8 cellular contexts compared by ENCODE assay signal in the genomic region with DNA sequence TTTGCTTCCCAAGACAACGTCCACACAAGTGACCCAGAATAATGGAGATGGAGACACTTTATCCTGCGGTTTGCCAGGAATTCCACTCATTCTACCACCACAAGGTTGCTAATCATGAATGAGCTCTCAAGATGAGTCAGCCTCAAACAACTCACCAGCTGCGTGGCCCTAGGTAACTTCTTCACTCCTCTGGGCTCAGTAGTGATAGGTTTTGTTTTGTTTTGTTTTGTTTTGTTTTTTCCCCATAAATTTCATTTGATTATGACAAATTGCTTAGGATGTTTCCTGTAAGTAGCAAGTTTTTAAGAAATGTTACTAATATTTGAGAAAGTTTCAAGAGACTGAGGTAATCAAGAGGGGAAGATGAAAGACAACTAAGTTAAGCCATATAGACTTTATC.
DNase-seq lines count a peak whose midpoint lies in the region; ATAC-seq, FAIRE-seq and TF ChIP-seq lines count a peak whose summit lies in the region.

No MANE protein-coding gene starts in this region.

- peak; percentile 73 for DNase-seq in HS-5 (ENCODE audit: low read depth)
- no peak for DNase-seq in GM12878 (ENCODE audit: low read depth, low spot score)
- DNase-seq in neuronal stem cell (ENCODE audit: low spot score), result peak; percentile 43
- DNase-seq in NCI-H526 (lab: John Stamatoyannopoulos, UW), result no peak
- DNase-seq in putamen (ENCODE audit: low spot score), result no peak
- DNase-seq in NK-92 (lab: John Stamatoyannopoulos, UW; ENCODE audit: unreplicated experiment), result no peak
- no peak for DNase-seq in amygdala (lab: John Stamatoyannopoulos, UW)

- no peak overlapping the region for H4K8ac ChIP-seq in neuronal stem cell (ENCODE audit: low read depth, low read length)

- H3K4me2 ChIP-seq in GM12878 (ENCODE audit: control insufficient read depth, insufficient read depth) (no peak overlapping the region), neuronal stem cell (ENCODE audit: insufficient read depth, low read length, poor library complexity, severe bottlenecking) (no peak overlapping the region)

- no peak overlapping the region for H3K9ac ChIP-seq in GM12878 (ENCODE audit: control insufficient read depth, insufficient read depth, low read length)
- no peak overlapping the region for H3K9ac ChIP-seq in neuronal stem cell (ENCODE audit: low read depth, low read length, poor library complexity)

- H3K79me2 ChIP-seq in GM12878 (ENCODE audit: control insufficient read depth, insufficient read depth, low read length), result no peaks in the 10 kb centered on the region

- in situ Hi-C loops in GM12878 (cut with MboI), result loop anchor here (10.0 kb wide), 1 partner anchor 1194 kb away; a partner anchor contains a TSS

- intact Hi-C loops in GM12878 (cut with micrococcal nuclease; ENCODE audit: unreplicated experiment), result loop anchor here (5.0 kb wide), 1 partner anchor 44 kb away; no protein-coding TSS in a partner anchor

- no peak overlapping the region for H3K4me3 ChIP-seq in GM12878
- no peak overlapping the region for H3K4me3 ChIP-seq in neuronal stem cell (ENCODE audit: low read length in 2 of 2)

- POLR2A ChIA-PET in GM12878 (lab: Charles Lee), result interaction anchor here (0.6 kb wide), 1 partner anchor 10 kb away, joined by 3 read pairs; no protein-coding TSS in a partner anchor

- H3K9me3 ChIP-seq in GM12878 (replicated peaks; ENCODE audit: control insufficient read depth, insufficient read depth, low read length) (no peaks in the 10 kb centered on the region; the same call in 2 of the 3 replicates), neuronal stem cell (replicated peaks in 1 of 2; ENCODE audit: control insufficient read depth in 2 of 2, insufficient read depth in 1 of 2, low read depth in 1 of 2, low read length in 2 of 2) (peaks cover 0 to 8% of the 10 kb centered on the region in 2 donors)

- no peak for TF ChIP-seq EP300 in GM12878 (IDR thresholded peaks at IDR 0.05; ENCODE audit: borderline replicate concordance in 1 of 2, control insufficient read depth in 1 of 2, low read depth in 2 of 2, low read length in 2 of 2)

- no TSS peak for BruUV-seq in GM12878 (replicated peaks; lab: Mats Ljungman, UMichigan)

- H2BK15ac ChIP-seq in neuronal stem cell (ENCODE audit: low read length), result no peak overlapping the region

- no peak overlapping the region for H2BK120ac ChIP-seq in neuronal stem cell (ENCODE audit: low read depth, low read length)

- no peaks in the 10 kb centered on the region for H3K79me1 ChIP-seq in neuronal stem cell (ENCODE audit: low read depth, low read length)

- SMC1A ChIA-PET in GM12878 (lab: Charles Lee; ENCODE audit: uncharacterized antibody, unreplicated experiment), result interaction anchor here (0.5 to 1.9 kb wide), 10 partner anchors 9 to 1021 kb away, joined by 3 to 12 read pairs (median 4); no protein-coding TSS in a partner anchor

- H3K27me3 ChIP-seq in GM12878 (replicated peaks in 1 of 2; ENCODE audit: control insufficient read depth in 2 of 2, insufficient read depth in 2 of 2, low read length in 1 of 2) (no peaks in the 10 kb centered on the region), neuronal stem cell (ENCODE audit: control insufficient read depth in 3 of 3, insufficient read depth in 3 of 3, low read depth in 1 of 3, low read length in 3 of 3) (no peaks in the 10 kb centered on the region)

- no peak overlapping the region for H3K4ac ChIP-seq in neuronal stem cell (ENCODE audit: low read length)

- CTCF ChIA-PET in GM12878 (lab: Yijun Ruan, JAX), result interaction anchor here (0.6 to 1.7 kb wide), 10 partner anchors 8 to 202 kb away, joined by 3 to 17 read pairs (median 4); no protein-coding TSS in a partner anchor

- no peak overlapping the region for H2BK5ac ChIP-seq in neuronal stem cell (ENCODE audit: low read length)

- no peak for TF ChIP-seq POLR2A in GM12878 (IDR thresholded peaks at IDR 0.05; ENCODE audit: low read depth, low read length)

- no peak overlapping the region for H2AK5ac ChIP-seq in neuronal stem cell (ENCODE audit: low read depth, low read length)

- H3K4me1 ChIP-seq in GM12878 (ENCODE audit: control insufficient read depth, insufficient read depth, low read length), result peaks cover 7% of the 10 kb centered on the region; the same call in 1 of the 2 replicates
- peaks cover 12 to 34% of the 10 kb centered on the region in 2 donors for H3K4me1 ChIP-seq in neuronal stem cell (ENCODE audit: control insufficient read depth in 2 of 2, insufficient read depth in 1 of 2, low read depth in 1 of 2, low read length in 2 of 2)

- no peak overlapping the region for H4K91ac ChIP-seq in neuronal stem cell (ENCODE audit: low read depth, low read length, poor library complexity)

- no peak for TF ChIP-seq CTCF in GM12878 (IDR thresholded peaks at IDR 0.05 in 2 of 3, conservative IDR thresholded peaks at IDR 0.05 in 1 of 3; ENCODE audit: control insufficient read depth in 2 of 3, extremely low read depth in 1 of 3, insufficient read depth in 1 of 3, low read depth in 3 of 3, low read length in 3 of 3)

- RAD21 ChIA-PET in GM12878 (lab: Charles Lee; ENCODE audit: unreplicated experiment), result interaction anchor here (0.5 to 1.0 kb wide), 7 partner anchors 10 to 126 kb away, joined by 3 to 6 read pairs (median 3); no protein-coding TSS in a partner anchor

- no peak overlapping the region for H2BK12ac ChIP-seq in neuronal stem cell (ENCODE audit: low read length)

- no peak overlapping the region for H3K23ac ChIP-seq in neuronal stem cell (ENCODE audit: low read depth, low read length, poor library complexity)

- ATAC-seq in GM18870 (IDR thresholded peaks at IDR 0.05; ENCODE audit: unreplicated experiment) (peak; percentile 63), GM12878 (peak; percentile 67)

- H3K14ac ChIP-seq in neuronal stem cell (ENCODE audit: low read length), result no peak overlapping the region

- FAIRE-seq in GM12878 (lab: Jason Lieb, UNC), result no peak

- H3K27ac ChIP-seq in GM12878 (ENCODE audit: control insufficient read depth, insufficient read depth), result no peak overlapping the region
- H3K27ac ChIP-seq in neuronal stem cell (replicated peaks; ENCODE audit: low read length), result peak overlapping the region; percentile 38

- H3K18ac ChIP-seq in neuronal stem cell (ENCODE audit: low read length), result no peak overlapping the region

- no peak for TF ChIP-seq RAD21 in GM12878 (IDR thresholded peaks at IDR 0.05; ENCODE audit: insufficient read depth, low read depth, low read length)

- 18% methylated on average over 3 of the region's 3 CpGs for WGBS in GM12878 (ENCODE audit: insufficient coverage, insufficient replicate concordance, low lambda C conversion rate, missing lambda C conversion rate)
- WGBS in neuronal stem cell (ENCODE audit: extremely low coverage in 2 of 2, insufficient read length in 2 of 2, insufficient replicate concordance in 1 of 2), 2 donors, result no CpG with 5 or more reads among the region's 3 CpGs

- H3K36me3 ChIP-seq in GM12878 (ENCODE audit: control insufficient read depth in 2 of 2, insufficient read depth in 2 of 2, low read length in 1 of 2) (no peaks in the 10 kb centered on the region), neuronal stem cell (replicated peaks in 1 of 2; ENCODE audit: control insufficient read depth in 2 of 2, insufficient read depth in 2 of 2, low read length in 2 of 2) (no peaks in the 10 kb centered on the region)

- no peaks in the 10 kb centered on the region for H4K20me1 ChIP-seq in GM12878 (ENCODE audit: control insufficient read depth, insufficient read depth)

- H2AFZ ChIP-seq in GM12878 (ENCODE audit: control insufficient read depth, low read depth, low read length), result no peak overlapping the region
- H2AFZ ChIP-seq in neuronal stem cell (ENCODE audit: low read length), result no peak overlapping the region

TF ChIP-seq in GM12878, 131 proteins besides CTCF, POLR2A, EP300 and RAD21 (continues in another document):
- TF ChIP-seq, protein P1, sequence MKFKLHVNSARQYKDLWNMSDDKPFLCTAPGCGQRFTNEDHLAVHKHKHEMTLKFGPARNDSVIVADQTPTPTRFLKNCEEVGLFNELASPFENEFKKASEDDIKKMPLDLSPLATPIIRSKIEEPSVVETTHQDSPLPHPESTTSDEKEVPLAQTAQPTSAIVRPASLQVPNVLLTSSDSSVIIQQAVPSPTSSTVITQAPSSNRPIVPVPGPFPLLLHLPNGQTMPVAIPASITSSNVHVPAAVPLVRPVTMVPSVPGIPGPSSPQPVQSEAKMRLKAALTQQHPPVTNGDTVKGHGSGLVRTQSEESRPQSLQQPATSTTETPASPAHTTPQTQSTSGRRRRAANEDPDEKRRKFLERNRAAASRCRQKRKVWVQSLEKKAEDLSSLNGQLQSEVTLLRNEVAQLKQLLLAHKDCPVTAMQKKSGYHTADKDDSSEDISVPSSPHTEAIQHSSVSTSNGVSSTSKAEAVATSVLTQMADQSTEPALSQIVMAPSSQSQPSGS (IDR thresholded peaks at IDR 0.05; ENCODE audit: low read length), result no peak
- TF ChIP-seq TCF7 (IDR thresholded peaks at IDR 0.05; ENCODE audit: borderline replicate concordance) (no peak), ZBED1 (IDR thresholded peaks at IDR 0.05; ENCODE audit: borderline replicate concordance) (no peak)
- TF ChIP-seq, protein P2, sequence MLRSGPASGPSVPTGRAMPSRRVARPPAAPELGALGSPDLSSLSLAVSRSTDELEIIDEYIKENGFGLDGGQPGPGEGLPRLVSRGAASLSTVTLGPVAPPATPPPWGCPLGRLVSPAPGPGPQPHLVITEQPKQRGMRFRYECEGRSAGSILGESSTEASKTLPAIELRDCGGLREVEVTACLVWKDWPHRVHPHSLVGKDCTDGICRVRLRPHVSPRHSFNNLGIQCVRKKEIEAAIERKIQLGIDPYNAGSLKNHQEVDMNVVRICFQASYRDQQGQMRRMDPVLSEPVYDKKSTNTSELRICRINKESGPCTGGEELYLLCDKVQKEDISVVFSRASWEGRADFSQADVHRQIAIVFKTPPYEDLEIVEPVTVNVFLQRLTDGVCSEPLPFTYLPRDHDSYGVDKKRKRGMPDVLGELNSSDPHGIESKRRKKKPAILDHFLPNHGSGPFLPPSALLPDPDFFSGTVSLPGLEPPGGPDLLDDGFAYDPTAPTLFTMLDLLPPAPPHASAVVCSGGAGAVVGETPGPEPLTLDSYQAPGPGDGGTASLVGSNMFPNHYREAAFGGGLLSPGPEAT (IDR thresholded peaks at IDR 0.05; ENCODE audit: low read depth), result peak; percentile 59; the same call in 1 of the 2 replicates

Comparison
In these comparisons a context has a peak if more than half of its experiments do, and no peak if none do; other contexts are left out.
1. DNase-seq: peak in HS-5 (single experiment) and neuronal stem cell (single experiment); none in GM12878 (single experiment), NCI-H526 (0 of 2), putamen (single experiment), NK-92 (single experiment) and amygdala (0 of 56).